ENCODE assay signal across 1 cellular context in the genomic region with DNA sequence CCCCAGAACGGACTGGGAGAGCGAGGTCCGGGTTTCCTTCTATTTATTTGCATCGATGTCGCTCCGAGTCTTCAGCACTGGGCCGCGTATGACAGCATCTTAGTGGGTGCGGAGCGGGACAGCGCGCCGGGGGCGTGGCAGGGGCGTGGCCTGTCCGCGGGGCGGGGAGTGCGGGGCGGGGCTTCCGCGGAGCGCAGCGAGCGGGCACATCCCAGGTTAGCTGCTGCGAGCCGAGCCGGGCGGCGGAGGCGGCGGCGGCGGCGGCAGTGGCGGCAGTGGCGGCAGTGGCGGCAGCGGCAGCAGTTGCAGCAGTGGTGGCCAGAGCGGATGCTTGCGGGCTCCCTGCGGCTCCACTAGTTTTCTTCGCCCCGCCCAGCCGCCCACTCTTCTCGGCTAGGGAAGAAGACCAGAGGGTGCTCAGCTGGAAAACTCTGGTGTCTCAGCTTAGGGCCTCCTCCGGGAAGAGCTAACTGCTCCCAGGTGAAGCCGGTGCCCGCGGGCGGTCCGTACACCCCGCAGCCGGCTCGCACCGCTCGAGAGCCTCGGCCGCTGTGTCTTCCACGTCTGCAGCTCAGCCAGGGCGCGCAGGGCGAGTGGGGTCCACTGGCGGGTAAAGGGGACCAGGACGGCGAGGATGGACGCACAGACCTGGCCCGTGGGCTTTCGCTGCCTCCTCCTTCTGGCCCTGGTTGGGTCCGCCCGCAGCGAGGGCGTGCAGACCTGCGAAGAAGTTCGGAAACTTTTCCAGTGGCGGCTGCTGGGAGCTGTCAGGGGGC.
A peak's percentile ranks its signal among the peaks of the same experiment; 100 is the strongest.
TF ChIP-seq lines count a peak whose summit lies in the region.

Gene GPC5, plus strand, starts transcription at position 209 of the 776 bp plus-strand sequence.

TF ChIP-seq in HepG2, 621 proteins besides CTCF, POLR2A, EP300 and RAD21 (continued from another document):
- TF ChIP-seq ZFP91 (CRISPR knock-in tag; IDR thresholded peaks at IDR 0.05; ENCODE audit: borderline replicate concordance) = peak; percentile 25; the same call in 1 of the 2 replicates
- peak; percentile 49 for TF ChIP-seq ZNF687 (CRISPR knock-in tag; IDR thresholded peaks at IDR 0.05)
- TF ChIP-seq RNF2 (conservative IDR thresholded peaks at IDR 0.05; ENCODE audit: low read depth) = 0 out of 2 replicates have a peak, but pooled peaks have one; percentile 26
- no peak for TF ChIP-seq CBX2 (IDR thresholded peaks at IDR 0.05; ENCODE audit: low read depth, low read length)
- 0 out of 2 replicates have a peak, but pooled peaks have one; percentile 34 for TF ChIP-seq CBX2 (CRISPR knock-in tag; IDR thresholded peaks at IDR 0.05; ENCODE audit: low read depth)
- TF ChIP-seq, protein P1, sequence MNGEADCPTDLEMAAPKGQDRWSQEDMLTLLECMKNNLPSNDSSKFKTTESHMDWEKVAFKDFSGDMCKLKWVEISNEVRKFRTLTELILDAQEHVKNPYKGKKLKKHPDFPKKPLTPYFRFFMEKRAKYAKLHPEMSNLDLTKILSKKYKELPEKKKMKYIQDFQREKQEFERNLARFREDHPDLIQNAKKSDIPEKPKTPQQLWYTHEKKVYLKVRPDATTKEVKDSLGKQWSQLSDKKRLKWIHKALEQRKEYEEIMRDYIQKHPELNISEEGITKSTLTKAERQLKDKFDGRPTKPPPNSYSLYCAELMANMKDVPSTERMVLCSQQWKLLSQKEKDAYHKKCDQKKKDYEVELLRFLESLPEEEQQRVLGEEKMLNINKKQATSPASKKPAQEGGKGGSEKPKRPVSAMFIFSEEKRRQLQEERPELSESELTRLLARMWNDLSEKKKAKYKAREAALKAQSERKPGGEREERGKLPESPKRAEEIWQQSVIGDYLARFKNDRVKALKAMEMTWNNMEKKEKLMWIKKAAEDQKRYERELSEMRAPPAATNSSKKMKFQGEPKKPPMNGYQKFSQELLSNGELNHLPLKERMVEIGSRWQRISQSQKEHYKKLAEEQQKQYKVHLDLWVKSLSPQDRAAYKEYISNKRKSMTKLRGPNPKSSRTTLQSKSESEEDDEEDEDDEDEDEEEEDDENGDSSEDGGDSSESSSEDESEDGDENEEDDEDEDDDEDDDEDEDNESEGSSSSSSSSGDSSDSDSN (CRISPR knock-in tag; IDR thresholded peaks at IDR 0.05) = peak; percentile 41; the same call in 1 of the 2 replicates
- no peak for TF ChIP-seq ZNF383 (CRISPR knock-in tag; IDR thresholded peaks at IDR 0.05; ENCODE audit: borderline replicate concordance)
- no peak for TF ChIP-seq ZNF652 (CRISPR knock-in tag; IDR thresholded peaks at IDR 0.05; ENCODE audit: borderline replicate concordance, low read depth)
